ENCODE assay signal across 20 cellular contexts in the genomic region with DNA sequence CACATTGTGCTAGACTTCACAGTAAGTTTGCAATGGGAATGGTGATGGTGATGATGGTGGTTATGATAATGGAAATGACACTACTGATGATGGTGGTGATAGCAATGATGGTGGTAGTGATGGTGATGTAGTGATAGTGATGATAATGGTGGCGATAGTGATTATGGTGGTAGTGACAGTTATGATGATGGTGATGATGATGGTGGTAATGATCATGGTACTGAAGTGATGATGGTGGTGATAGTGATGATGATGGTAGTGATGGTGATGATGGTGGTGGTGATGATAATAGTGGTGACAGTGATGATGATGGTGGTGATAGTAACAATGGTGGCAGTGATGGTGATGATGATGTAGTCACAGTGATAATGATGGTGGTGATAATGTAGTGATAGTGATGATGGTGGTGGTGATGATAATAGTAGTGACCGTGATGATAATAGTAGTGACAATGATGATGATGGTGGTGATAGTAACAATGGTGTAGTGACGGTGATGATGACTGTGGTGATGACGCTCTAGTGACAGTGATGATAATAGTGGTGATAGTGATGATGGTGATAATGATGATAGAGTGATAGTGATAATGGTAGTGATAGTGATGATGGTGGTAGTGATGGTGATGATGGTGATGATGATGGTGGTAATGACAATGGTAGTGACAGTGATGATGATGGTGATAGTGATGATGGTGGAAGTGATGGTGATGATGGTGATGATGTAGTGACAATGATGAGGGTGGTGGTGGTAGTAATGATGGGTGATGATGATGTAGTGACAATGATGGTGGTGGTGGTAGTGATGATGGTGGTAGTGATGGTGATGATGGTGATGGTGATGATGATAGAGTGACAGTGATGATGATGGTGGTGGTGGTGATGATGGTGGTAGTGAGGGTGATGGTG.
"Had no signal": no experiment of that assay in that cellular context is flagged by ENCODE, and none has a peak within 500 bp of the region (broad histone marks: within the 10 kb centered on the region; RNA-seq: fewer than 3 reads in every experiment).

No MANE protein-coding gene starts in this region.

- H3K4me2 ChIP-seq: hepatocyte had no signal

- H3K27ac Mint-ChIP-seq: activated CD4-positive, alpha-beta memory T cell treated with anti-CD3 and anti-CD28 coated beads, Interleukin-2, amount 10 ng/mL, durations not matched to agents 7 days and 5 days; activated T-helper 2 cell treated with anti-CD3 and anti-CD28 coated beads, Interferon-gamma antibody, Interleukin-2, Interleukin-4, amounts not matched to agents 10 μg/mL and 5 μg/mL and 100 μg/mL, durations not matched to agents 14 hours and 24 hours and 36 hours; dendritic cell treated with granulocyte-macrophage colony-stimulating factor and Interleukin-4, amounts not matched to agents 40 ng/mL and 50 ng/mL, for 4 days; effector memory CD8-positive, alpha-beta T cell; nephron; stimulated activated memory B cell treated with anti-CD40 and anti-IgM and Interleukin-4, amounts not matched to agents 10 μg/mL and 1 μg/mL and 100 μg/mL, for 72 hours had no signal

- H2AFZ ChIP-seq: hepatocyte, parathyroid adenoma had no signal

- H3K36me3 ChIP-seq: lower lobe of right lung, thoracic aorta, upper lobe of left lung had no signal

- H3K27me3 ChIP-seq: foreskin keratinocyte, hepatocyte, upper lobe of left lung had no signal

- DNase-seq: activated CD4-positive, alpha-beta memory T cell treated with anti-CD3 and anti-CD28 coated beads, Interleukin-2, amount 10 ng/mL, durations not matched to agents 7 days and 5 days; activated CD4-positive, alpha-beta T cell treated with anti-CD3 and anti-CD28 coated beads for 48 hours; activated CD4-positive, CD25-positive, alpha-beta regulatory T cell; activated naive CD4-positive, alpha-beta T cell treated with anti-CD3 and anti-CD28 coated beads, Interleukin-2, amount 50 U/mL, for 16 hours; activated T-cell treated with anti-CD3 and anti-CD28 coated beads, Interleukin-2, amount 50 U/mL, for 1 hour; effector memory CD8-positive, alpha-beta T cell; foreskin keratinocyte; left colon; lower lobe of right lung; stimulated activated CD4-positive, alpha-beta T cell treated with anti-CD3 and anti-CD28 coated beads, Interleukin-4, amount 100 ng/mL, for 24 hours; upper lobe of left lung had no signal

- FAIRE-seq: islet of Langerhans had no signal

- H3K27ac ChIP-seq: hepatocyte, lower lobe of right lung, parathyroid adenoma, thoracic aorta, upper lobe of left lung had no signal

- H3K36me3 Mint-ChIP-seq: stimulated activated memory B cell treated with anti-CD40 and anti-IgM and Interleukin-4, amounts not matched to agents 10 μg/mL and 1 μg/mL and 100 μg/mL, for 72 hours had no signal

- ATAC-seq: effector memory CD8-positive, alpha-beta T cell; left colon; lower lobe of right lung; sciatic nerve; stimulated activated memory B cell treated with anti-CD40 and anti-IgM and Interleukin-4, amounts not matched to agents 10 μg/mL and 1 μg/mL and 100 μg/mL, for 72 hours had no signal

- H3K4me1 ChIP-seq: lower lobe of right lung had no signal

- H3K4me1 Mint-ChIP-seq: nephron; stimulated activated memory B cell treated with anti-CD40 and anti-IgM and Interleukin-4, amounts not matched to agents 10 μg/mL and 1 μg/mL and 100 μg/mL, for 72 hours had no signal

- H3K79me2 ChIP-seq: hepatocyte had no signal

- H3K9me3 Mint-ChIP-seq: activated CD4-positive, alpha-beta memory T cell treated with anti-CD3 and anti-CD28 coated beads, Interleukin-2, amount 10 ng/mL, durations not matched to agents 7 days and 5 days; activated T-helper 2 cell treated with anti-CD3 and anti-CD28 coated beads, Interferon-gamma antibody, Interleukin-2, Interleukin-4, amounts not matched to agents 10 μg/mL and 5 μg/mL and 100 μg/mL, durations not matched to agents 14 hours and 24 hours and 36 hours; dendritic cell treated with granulocyte-macrophage colony-stimulating factor and Interleukin-4, amounts not matched to agents 40 ng/mL and 50 ng/mL, for 4 days; effector memory CD8-positive, alpha-beta T cell; nephron had no signal

- H3K4me3 Mint-ChIP-seq: activated CD4-positive, alpha-beta memory T cell treated with anti-CD3 and anti-CD28 coated beads, Interleukin-2, amount 10 ng/mL, durations not matched to agents 7 days and 5 days; dendritic cell treated with granulocyte-macrophage colony-stimulating factor and Interleukin-4, amounts not matched to agents 40 ng/mL and 50 ng/mL, for 4 days; effector memory CD8-positive, alpha-beta T cell; nephron; stimulated activated memory B cell treated with anti-CD40 and anti-IgM and Interleukin-4, amounts not matched to agents 10 μg/mL and 1 μg/mL and 100 μg/mL, for 72 hours had no signal

- H3K9ac ChIP-seq: parathyroid adenoma had no signal

- H3K4me3 ChIP-seq: hepatocyte, lower lobe of right lung, thoracic aorta, upper lobe of left lung had no signal

- H3K27me3 Mint-ChIP-seq: activated CD4-positive, alpha-beta memory T cell treated with anti-CD3 and anti-CD28 coated beads, Interleukin-2, amount 10 ng/mL, durations not matched to agents 7 days and 5 days; dendritic cell treated with granulocyte-macrophage colony-stimulating factor and Interleukin-4, amounts not matched to agents 40 ng/mL and 50 ng/mL, for 4 days; effector memory CD8-positive, alpha-beta T cell; stimulated activated memory B cell treated with anti-CD40 and anti-IgM and Interleukin-4, amounts not matched to agents 10 μg/mL and 1 μg/mL and 100 μg/mL, for 72 hours had no signal

- H3K9me3 ChIP-seq: lower lobe of right lung, thoracic aorta, upper lobe of left lung had no signal
